In the genomic region with DNA sequence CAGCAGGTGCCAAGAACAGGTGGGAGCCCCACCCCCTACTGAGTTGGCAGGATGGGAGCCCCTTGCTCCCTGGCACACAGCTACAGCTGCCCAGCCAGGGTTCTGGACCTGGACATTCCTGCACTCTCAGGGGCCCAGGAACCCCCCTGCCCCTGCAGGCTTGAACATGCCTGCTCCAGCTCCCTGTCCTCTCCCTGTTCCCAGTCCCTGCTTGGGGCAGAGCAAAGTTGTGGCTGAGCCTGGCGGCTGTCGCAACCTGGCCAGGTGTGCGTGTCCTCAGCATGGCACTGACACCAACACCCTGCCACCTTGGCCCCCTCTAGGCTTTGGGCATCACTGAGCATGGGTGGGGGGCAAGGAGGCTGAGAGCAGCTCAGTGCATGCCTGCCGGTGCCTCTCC, we compare ENCODE assay signal across 18 cellular contexts.
DNase-seq lines count a peak whose midpoint lies in the region; ATAC-seq and TF ChIP-seq lines count a peak whose summit lies in the region.
"Had no signal": no experiment of that assay in that cellular context is flagged by ENCODE, and none has a peak within 500 bp of the region (broad histone marks: within the 10 kb centered on the region; RNA-seq: fewer than 3 reads in every experiment).

No MANE protein-coding gene starts in this region.

- H3K27ac Mint-ChIP-seq in activated naive CD8-positive, alpha-beta T cell treated with anti-CD3 and anti-CD28 coated beads, Interleukin-2, amount 10 ng/mL, durations not matched to agents 7 days and 5 days: peak overlapping the region; percentile 38
- H3K27ac Mint-ChIP-seq in activated naive CD8-positive, alpha-beta T cell treated with anti-CD3 and anti-CD28 coated beads, Interleukin-2, amount 50 U/mL, for 24 hours: no peak overlapping the region
- H3K27ac Mint-ChIP-seq: B cell; CD14-positive monocyte; CD4-positive, alpha-beta T cell; CD8-positive, alpha-beta memory T cell; GM23338; HFFc6 had no signal

- H3K27me3 ChIP-seq in neuronal stem cell (ENCODE audit: control insufficient read depth in 3 of 3, insufficient read depth in 3 of 3, low read depth in 1 of 3, low read length in 3 of 3): no peaks in the 10 kb centered on the region
- no peaks in the 10 kb centered on the region for H3K27me3 ChIP-seq in upper lobe of left lung
- no peaks in the 10 kb centered on the region for H3K27me3 ChIP-seq in ascending aorta
- H3K27me3 ChIP-seq: BLaER1 treated with 17β-estradiol and CSF1 and Interleukin-3, amounts not matched to agents 10 nM and 100 nM had no signal

- no peak for DNase-seq in activated naive CD8-positive, alpha-beta T cell treated with anti-CD3 and anti-CD28 coated beads, Interleukin-2, amount 10 ng/mL, durations not matched to agents 7 days and 5 days
- DNase-seq in activated naive CD8-positive, alpha-beta T cell treated with anti-CD3 and anti-CD28 coated beads, Interleukin-2, amount 50 U/mL, for 24 hours: no peak
- DNase-seq in neuronal stem cell (ENCODE audit: low spot score): no peak
- peak in 1 of 2 donors; percentile 50 for DNase-seq in upper lobe of left lung
- no peak for DNase-seq in ascending aorta (ENCODE audit: low spot score in 2 of 2)
- DNase-seq: CD4-positive, alpha-beta T cell; CD8-positive, alpha-beta memory T cell; DMS79 treated with DMSO at 0.1 percent for 48 hours; GF-D8; HFFc6 had no signal

- no peak for TF ChIP-seq POLR2A in upper lobe of left lung (IDR thresholded peaks at IDR 0.05)

- H3K9me3 Mint-ChIP-seq in activated naive CD8-positive, alpha-beta T cell treated with anti-CD3 and anti-CD28 coated beads, Interleukin-2, amount 10 ng/mL, durations not matched to agents 7 days and 5 days: peaks cover 8% of the 10 kb centered on the region
- peaks cover 9% of the 10 kb centered on the region for H3K9me3 Mint-ChIP-seq in activated naive CD8-positive, alpha-beta T cell treated with anti-CD3 and anti-CD28 coated beads, Interleukin-2, amount 50 U/mL, for 24 hours

- H3K14ac ChIP-seq in neuronal stem cell (ENCODE audit: low read length): peak overlapping the region; percentile 77

- H3K9me3 ChIP-seq in neuronal stem cell (replicated peaks in 1 of 2; ENCODE audit: control insufficient read depth in 2 of 2, insufficient read depth in 1 of 2, low read depth in 1 of 2, low read length in 2 of 2): no peaks in the 10 kb centered on the region
- peaks cover 0 to 19% (median 3%) of the 10 kb centered on the region in 4 donors for H3K9me3 ChIP-seq in upper lobe of left lung
- no peaks in the 10 kb centered on the region for H3K9me3 ChIP-seq in ascending aorta
- H3K9me3 ChIP-seq: HAP-1 had no signal

- H3K18ac ChIP-seq in neuronal stem cell (ENCODE audit: low read length): peak overlapping the region; percentile 83

- H4K91ac ChIP-seq in neuronal stem cell (ENCODE audit: low read depth, low read length, poor library complexity): no peak overlapping the region

- POLR2A ChIA-PET in activated naive CD8-positive, alpha-beta T cell treated with anti-CD3 and anti-CD28 coated beads, Interleukin-2, amount 10 ng/mL, durations not matched to agents 7 days and 5 days (lab: Charles Lee): no interaction called here

- ATAC-seq in activated naive CD8-positive, alpha-beta T cell treated with anti-CD3 and anti-CD28 coated beads, Interleukin-2, amount 10 ng/mL, durations not matched to agents 7 days and 5 days (ENCODE audit: low read depth): no peak
- no peak for ATAC-seq in activated naive CD8-positive, alpha-beta T cell treated with anti-CD3 and anti-CD28 coated beads, Interleukin-2, amount 50 U/mL, for 24 hours
- ATAC-seq in upper lobe of left lung (ENCODE audit: low FRiP score in 2 of 2) (peak; percentile 26 to 65), HG03175 (IDR thresholded peaks at IDR 0.05; ENCODE audit: unreplicated experiment) (no peak), HG02870 (IDR thresholded peaks at IDR 0.05; ENCODE audit: unreplicated experiment) (no peak)
- ATAC-seq: GM23338 had no signal

- no peak for TF ChIP-seq CTCF in upper lobe of left lung (IDR thresholded peaks at IDR 0.05)
- no peak for TF ChIP-seq CTCF in ascending aorta (IDR thresholded peaks at IDR 0.05)

- H3K23ac ChIP-seq in neuronal stem cell (ENCODE audit: low read depth, low read length, poor library complexity): peak overlapping the region; percentile 93

- H2AFZ ChIP-seq in neuronal stem cell (ENCODE audit: low read length): no peak overlapping the region
- H2AFZ ChIP-seq: GM23338 had no signal

- no peak overlapping the region for H2BK12ac ChIP-seq in neuronal stem cell (ENCODE audit: low read length)

- no peak overlapping the region for H2BK15ac ChIP-seq in neuronal stem cell (ENCODE audit: low read length)

- H3K4me1 Mint-ChIP-seq in activated naive CD8-positive, alpha-beta T cell treated with anti-CD3 and anti-CD28 coated beads, Interleukin-2, amount 10 ng/mL, durations not matched to agents 7 days and 5 days: peaks cover 2% of the 10 kb centered on the region
- no peaks in the 10 kb centered on the region for H3K4me1 Mint-ChIP-seq in activated naive CD8-positive, alpha-beta T cell treated with anti-CD3 and anti-CD28 coated beads, Interleukin-2, amount 50 U/mL, for 24 hours
- H3K4me1 Mint-ChIP-seq: B cell; CD14-positive monocyte; CD8-positive, alpha-beta memory T cell; GM23338 had no signal

- H2AK5ac ChIP-seq in neuronal stem cell (ENCODE audit: low read depth, low read length): peak overlapping the region; percentile 83

- H2BK5ac ChIP-seq in neuronal stem cell (ENCODE audit: low read length): no peak overlapping the region

- H3K36me3 ChIP-seq in neuronal stem cell (replicated peaks in 1 of 2; ENCODE audit: control insufficient read depth in 2 of 2, insufficient read depth in 2 of 2, low read length in 2 of 2) (no peaks in the 10 kb centered on the region), upper lobe of left lung (no peaks in the 10 kb centered on the region), ascending aorta (no peaks in the 10 kb centered on the region)
- H3K36me3 ChIP-seq: HAP-1 had no signal

- no CpG with 5 or more reads among the region's 4 CpGs for WGBS in neuronal stem cell (ENCODE audit: extremely low coverage in 2 of 2, insufficient read length in 2 of 2, insufficient replicate concordance in 1 of 2), 2 donors
- WGBS in upper lobe of left lung, 2 donors: 98% methylated on average over 4 of the region's 4 CpGs; no CpG with 5 or more reads in 1 of the 2 donors

- intact Hi-C loops in ascending aorta (cut with DNase I): no loop called here

- H4K8ac ChIP-seq in neuronal stem cell (ENCODE audit: low read depth, low read length): no peak overlapping the region

- no peak overlapping the region for H3K4me3 Mint-ChIP-seq in activated naive CD8-positive, alpha-beta T cell treated with anti-CD3 and anti-CD28 coated beads, Interleukin-2, amount 10 ng/mL, durations not matched to agents 7 days and 5 days
- H3K4me3 Mint-ChIP-seq in activated naive CD8-positive, alpha-beta T cell treated with anti-CD3 and anti-CD28 coated beads, Interleukin-2, amount 50 U/mL, for 24 hours: no peak overlapping the region
- H3K4me3 Mint-ChIP-seq: B cell; CD14-positive monocyte; CD4-positive, alpha-beta T cell; CD8-positive, alpha-beta memory T cell; GM23338; HFFc6 had no signal

- H3K27ac ChIP-seq in neuronal stem cell (replicated peaks; ENCODE audit: low read length) (no peak overlapping the region), upper lobe of left lung (no peak overlapping the region), ascending aorta (no peak overlapping the region)
- H3K27ac ChIP-seq: 22Rv1; BLaER1 treated with 17β-estradiol and CSF1 and Interleukin-3, amounts not matched to agents 10 nM and 100 nM had no signal

- H3K4me3 ChIP-seq in neuronal stem cell (ENCODE audit: low read length in 2 of 2) (no peak overlapping the region), upper lobe of left lung (no peak overlapping the region), ascending aorta (no peak overlapping the region)
- H3K4me3 ChIP-seq: GM23338, HAP-1 had no signal

- H2BK120ac ChIP-seq in neuronal stem cell (ENCODE audit: low read depth, low read length): no peak overlapping the region

- no peaks in the 10 kb centered on the region for H3K4me1 ChIP-seq in neuronal stem cell (ENCODE audit: control insufficient read depth in 2 of 2, insufficient read depth in 1 of 2, low read depth in 1 of 2, low read length in 2 of 2)
- no peaks in the 10 kb centered on the region for H3K4me1 ChIP-seq in upper lobe of left lung
- no peaks in the 10 kb centered on the region for H3K4me1 ChIP-seq in ascending aorta
- H3K4me1 ChIP-seq: BLaER1 treated with 17β-estradiol and CSF1 and Interleukin-3, amounts not matched to agents 10 nM and 100 nM; HAP-1 had no signal

- H3K4ac ChIP-seq in neuronal stem cell (ENCODE audit: low read length): peak overlapping the region; percentile 23

- no peak overlapping the region for H3K4me2 ChIP-seq in neuronal stem cell (ENCODE audit: insufficient read depth, low read length, poor library complexity, severe bottlenecking)
- H3K4me2 ChIP-seq: BLaER1 treated with 17β-estradiol and CSF1 and Interleukin-3, amounts not matched to agents 10 nM and 100 nM; GM23338 had no signal

- no peaks in the 10 kb centered on the region for H3K27me3 Mint-ChIP-seq in activated naive CD8-positive, alpha-beta T cell treated with anti-CD3 and anti-CD28 coated beads, Interleukin-2, amount 10 ng/mL, durations not matched to agents 7 days and 5 days
- no peaks in the 10 kb centered on the region for H3K27me3 Mint-ChIP-seq in activated naive CD8-positive, alpha-beta T cell treated with anti-CD3 and anti-CD28 coated beads, Interleukin-2, amount 50 U/mL, for 24 hours
- H3K27me3 Mint-ChIP-seq: CD4-positive, alpha-beta T cell had no signal

- peak overlapping the region; percentile 56 for H3K9ac ChIP-seq in neuronal stem cell (ENCODE audit: low read depth, low read length, poor library complexity)
- H3K9ac ChIP-seq: BLaER1 treated with 17β-estradiol and CSF1 and Interleukin-3, amounts not matched to agents 10 nM and 100 nM had no signal

- TF ChIP-seq EP300 in upper lobe of left lung (IDR thresholded peaks at IDR 0.05): no peak

- H3K79me1 ChIP-seq in neuronal stem cell (ENCODE audit: low read depth, low read length): no peaks in the 10 kb centered on the region

- no peaks in the 10 kb centered on the region for H3K36me3 Mint-ChIP-seq in activated naive CD8-positive, alpha-beta T cell treated with anti-CD3 and anti-CD28 coated beads, Interleukin-2, amount 10 ng/mL, durations not matched to agents 7 days and 5 days
- H3K36me3 Mint-ChIP-seq in activated naive CD8-positive, alpha-beta T cell treated with anti-CD3 and anti-CD28 coated beads, Interleukin-2, amount 50 U/mL, for 24 hours (ENCODE audit: low read depth): peaks cover 2% of the 10 kb centered on the region
- H3K36me3 Mint-ChIP-seq: CD14-positive monocyte; CD8-positive, alpha-beta memory T cell had no signal

Comparison
In these comparisons a context has a peak if more than half of its experiments do, and no peak if none do; other contexts are left out.
1. ATAC-seq: peak in upper lobe of left lung (2 of 2); none in activated naive CD8-positive, alpha-beta T cell treated with anti-CD3 and anti-CD28 coated beads, Interleukin-2, amount 10 ng/mL, durations not matched to agents 7 days and 5 days (single experiment), activated naive CD8-positive, alpha-beta T cell treated with anti-CD3 and anti-CD28 coated beads, Interleukin-2, amount 50 U/mL, for 24 hours (single experiment), HG03175 (single experiment) and HG02870 (single experiment).